In the genomic region with DNA sequence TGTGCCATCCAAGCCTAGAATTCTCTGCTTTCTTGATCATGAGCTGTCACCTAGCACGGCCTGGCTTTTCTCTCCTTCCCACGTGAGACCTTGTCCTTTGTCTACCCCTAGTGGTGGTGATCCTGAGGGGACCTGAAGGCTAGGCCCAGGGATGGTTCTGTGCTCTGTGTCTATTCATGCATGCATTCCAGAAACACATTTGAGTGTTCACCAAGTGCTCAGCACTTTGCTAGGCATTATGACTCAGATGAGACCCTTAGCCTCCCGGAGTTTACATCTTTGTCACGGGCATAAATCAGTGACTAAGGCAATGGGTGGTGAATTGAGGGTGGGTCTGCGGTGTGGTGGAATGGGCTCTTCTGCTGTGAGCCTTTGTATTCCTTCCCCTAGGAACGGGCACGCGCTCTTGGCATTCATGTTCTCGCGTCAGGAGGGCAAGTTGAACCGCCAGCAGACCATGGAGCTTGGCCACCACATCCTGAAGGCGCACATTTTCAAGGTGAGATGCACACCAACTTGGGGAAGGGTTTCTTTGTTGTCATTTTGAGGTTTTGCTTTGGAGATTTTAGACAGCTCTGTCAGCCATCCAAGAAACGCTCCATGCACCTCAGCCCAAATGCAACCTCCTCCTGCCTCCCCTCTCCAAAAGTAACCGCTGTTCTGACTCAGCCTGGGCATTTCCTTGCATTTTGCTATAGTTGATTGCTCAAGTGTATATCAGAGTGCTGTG, we compare ENCODE assay signal across 9 cellular contexts.
DNase-seq lines count a peak whose midpoint lies in the region; ATAC-seq and TF ChIP-seq lines count a peak whose summit lies in the region.
"Had no signal": no experiment of that assay in that cellular context is flagged by ENCODE, and none has a peak within 500 bp of the region (broad histone marks: within the 10 kb centered on the region; RNA-seq: fewer than 3 reads in every experiment).

No MANE protein-coding gene starts in this region.

- H3K4me1 Mint-ChIP-seq in activated CD8-positive, alpha-beta T cell treated with anti-CD3 and anti-CD28 coated beads for 36 hours (ENCODE audit: low read depth), result peaks cover 11% of the 10 kb centered on the region

- CTCF ChIA-PET in activated CD8-positive, alpha-beta T cell treated with anti-CD3 and anti-CD28 coated beads for 36 hours (lab: Charles Lee), result interaction anchor here (1.4 to 1.5 kb wide), 2 partner anchors 15 to 283 kb away, joined by 3 to 4 read pairs; no protein-coding TSS in a partner anchor

- TF ChIP-seq POLR2A in right lobe of liver (IDR thresholded peaks at IDR 0.05), result no peak

- POLR2A ChIA-PET in activated CD8-positive, alpha-beta T cell treated with anti-CD3 and anti-CD28 coated beads for 36 hours (lab: Charles Lee), result no interaction called here

- no peaks in the 10 kb centered on the region for H3K36me3 Mint-ChIP-seq in activated CD8-positive, alpha-beta T cell treated with anti-CD3 and anti-CD28 coated beads for 36 hours (ENCODE audit: low read depth)

- H3K27ac Mint-ChIP-seq in activated CD8-positive, alpha-beta T cell treated with anti-CD3 and anti-CD28 coated beads for 36 hours, result no peak overlapping the region

- no peak overlapping the region for H3K27ac ChIP-seq in right lobe of liver
- H3K27ac ChIP-seq: neutrophil had no signal

- no peaks in the 10 kb centered on the region for H3K9me3 Mint-ChIP-seq in activated CD8-positive, alpha-beta T cell treated with anti-CD3 and anti-CD28 coated beads for 36 hours

- no peaks in the 10 kb centered on the region for H3K4me1 ChIP-seq in right lobe of liver

- no peak overlapping the region for H3K4me3 ChIP-seq in right lobe of liver

- DNase-seq in ELR (ENCODE audit: low read depth) (peak; percentile 59), right lobe of liver (no peak), KG1 (lab: John Stamatoyannopoulos, UW) (no peak), activated T-cell treated with anti-CD3 and anti-CD28 coated beads for 4 hours (no peak)
- peak; percentile 19 for DNase-seq in activated CD8-positive, alpha-beta T cell treated with anti-CD3 and anti-CD28 coated beads for 36 hours

- H3K27me3 Mint-ChIP-seq in activated CD8-positive, alpha-beta T cell treated with anti-CD3 and anti-CD28 coated beads for 36 hours, result no peaks in the 10 kb centered on the region

- H3K27me3 ChIP-seq in right lobe of liver, result no peaks in the 10 kb centered on the region
- H3K27me3 ChIP-seq: neutrophil had no signal

- TF ChIP-seq CTCF in activated CD8-positive, alpha-beta T cell treated with anti-CD3 and anti-CD28 coated beads for 36 hours (IDR thresholded peaks at IDR 0.05), result no peak
- TF ChIP-seq CTCF in right lobe of liver (IDR thresholded peaks at IDR 0.05), result peak in 3 of 4 donors; percentile 23 to 38 (median 36)

- ATAC-seq in GM19468 (IDR thresholded peaks at IDR 0.05; ENCODE audit: extremely low read depth, unreplicated experiment), result peak; percentile 42
- peak; percentile 51 for ATAC-seq in HG03521 (IDR thresholded peaks at IDR 0.05; ENCODE audit: unreplicated experiment)
- peak; percentile 53 for ATAC-seq in activated CD8-positive, alpha-beta T cell treated with anti-CD3 and anti-CD28 coated beads for 36 hours
- ATAC-seq in right lobe of liver, result peak; percentile 49 to 60 (median 58)
- ATAC-seq in HG02588 (IDR thresholded peaks at IDR 0.05; ENCODE audit: unreplicated experiment), result no peak

- H3K36me3 ChIP-seq in right lobe of liver, result peaks cover 0 to 13% (median 0%) of the 10 kb centered on the region in 4 donors
- H3K36me3 ChIP-seq: neutrophil had no signal

- 82% methylated on average over 9 of the region's 14 CpGs for WGBS in right lobe of liver (ENCODE audit: insufficient coverage, low coverage, low lambda C conversion rate, missing lambda C conversion rate)

- H3K4me3 Mint-ChIP-seq in activated CD8-positive, alpha-beta T cell treated with anti-CD3 and anti-CD28 coated beads for 36 hours, result no peak overlapping the region

- intact Hi-C loops in activated CD8-positive, alpha-beta T cell treated with anti-CD3 and anti-CD28 coated beads for 36 hours (cut with micrococcal nuclease), result no loop called here
- intact Hi-C loops in right lobe of liver (cut with DNase I), result no loop called here

- no peaks in the 10 kb centered on the region for H3K9me3 ChIP-seq in right lobe of liver
- H3K9me3 ChIP-seq: neutrophil had no signal

Comparison
In these comparisons a context has a peak if more than half of its experiments do, and no peak if none do; other contexts are left out.
1. DNase-seq: peak in ELR (single experiment) and activated CD8-positive, alpha-beta T cell treated with anti-CD3 and anti-CD28 coated beads for 36 hours (single experiment); none in right lobe of liver (0 of 3), KG1 (single experiment) and activated T-cell treated with anti-CD3 and anti-CD28 coated beads for 4 hours (single experiment).